Comparison of ENCODE assay signal across 25 cellular contexts in genomic region chr6:129069006-129069405, GRCh38.
"Had no signal": no experiment of that assay in that cellular context is flagged by ENCODE, and none has a peak within 500 bp of the region (broad histone marks: within the 10 kb centered on the region; RNA-seq: fewer than 3 reads in every experiment).

No MANE protein-coding gene starts in this region.

- H3K27ac ChIP-seq: brain microvascular endothelial cell, gastroesophageal sphincter, psoas muscle, spleen, thyroid gland had no signal

- H3K9me3 Mint-ChIP-seq: activated naive CD8-positive, alpha-beta T cell treated with anti-CD3 and anti-CD28 coated beads, Interleukin-2, amount 10 ng/mL, durations not matched to agents 7 days and 5 days; activated T-helper 2 cell treated with anti-CD3 and anti-CD28 coated beads, Interferon-gamma antibody, Interleukin-2, Interleukin-4, amounts not matched to agents 10 μg/mL and 5 μg/mL and 100 μg/mL, durations not matched to agents 14 hours and 24 hours and 36 hours had no signal

- H3K27me3 Mint-ChIP-seq: central memory CD8-positive, alpha-beta T cell; memory B cell; stimulated activated naive B cell treated with anti-CD40 and anti-IgM and Interleukin-4, amounts not matched to agents 10 μg/mL and 1 μg/mL and 100 μg/mL, for 72 hours had no signal

- H3K27ac Mint-ChIP-seq: activated CD8-positive, alpha-beta T cell treated with anti-CD3 and anti-CD28 coated beads for 36 hours; activated naive CD8-positive, alpha-beta T cell treated with anti-CD3 and anti-CD28 coated beads, Interleukin-2, amount 10 ng/mL, durations not matched to agents 7 days and 5 days; activated T-cell treated with anti-CD3 and anti-CD28 coated beads, Interleukin-2, amount 50 U/mL, for 24 hours; activated T-helper 2 cell treated with anti-CD3 and anti-CD28 coated beads, Interferon-gamma antibody, Interleukin-2, Interleukin-4, amounts not matched to agents 10 μg/mL and 5 μg/mL and 100 μg/mL, durations not matched to agents 14 hours and 24 hours and 36 hours; memory B cell; naive thymus-derived CD4-positive, alpha-beta T cell; stimulated activated naive B cell treated with anti-CD40 and anti-IgM and Interleukin-4, amounts not matched to agents 10 μg/mL and 1 μg/mL and 100 μg/mL, for 72 hours had no signal

- H3K4me1 ChIP-seq: gastroesophageal sphincter, psoas muscle, spleen, thyroid gland had no signal

- H3K36me3 Mint-ChIP-seq: activated naive CD8-positive, alpha-beta T cell treated with anti-CD3 and anti-CD28 coated beads, Interleukin-2, amount 10 ng/mL, durations not matched to agents 7 days and 5 days; memory B cell; naive thymus-derived CD4-positive, alpha-beta T cell; stimulated activated naive B cell treated with anti-CD40 and anti-IgM and Interleukin-4, amounts not matched to agents 10 μg/mL and 1 μg/mL and 100 μg/mL, for 72 hours had no signal

- DNase-seq: activated CD4-positive, alpha-beta T cell treated with anti-CD3 and anti-CD28 coated beads for 48 hours; activated CD4-positive, CD25-positive, alpha-beta regulatory T cell; activated CD8-positive, alpha-beta T cell treated with anti-CD3 and anti-CD28 coated beads for 36 hours; activated naive CD4-positive, alpha-beta T cell treated with Interleukin-2 at 50 U/mL for 16 hours; activated naive CD8-positive, alpha-beta T cell treated with anti-CD3 and anti-CD28 coated beads, Interleukin-2, amount 10 ng/mL, durations not matched to agents 7 days and 5 days; activated T-cell treated with anti-CD3 and anti-CD28 coated beads, Interleukin-2, amount 50 U/mL, for 24 hours; brain microvascular endothelial cell; cortex of kidney; effector CD8-positive, alpha-beta T cell; heart right ventricle; kidney glomerular epithelial cell; mucosa of descending colon; naive thymus-derived CD4-positive, alpha-beta T cell; psoas muscle; right cardiac atrium; spleen; stimulated activated naive B cell treated with anti-CD40 and anti-IgM and Interleukin-4, amounts not matched to agents 10 μg/mL and 1 μg/mL and 100 μg/mL, for 72 hours; T-helper 1 cell; T-helper 9 cell; thyroid gland had no signal

- H3K4me1 Mint-ChIP-seq: activated naive CD8-positive, alpha-beta T cell treated with anti-CD3 and anti-CD28 coated beads, Interleukin-2, amount 10 ng/mL, durations not matched to agents 7 days and 5 days; central memory CD8-positive, alpha-beta T cell; memory B cell; naive thymus-derived CD4-positive, alpha-beta T cell; stimulated activated naive B cell treated with anti-CD40 and anti-IgM and Interleukin-4, amounts not matched to agents 10 μg/mL and 1 μg/mL and 100 μg/mL, for 72 hours had no signal

- H3K27me3 ChIP-seq: brain microvascular endothelial cell, gastroesophageal sphincter, heart right ventricle, spleen, thyroid gland had no signal

- H3K4me3 ChIP-seq: gastroesophageal sphincter, heart right ventricle, mucosa of descending colon, psoas muscle, spleen, thyroid gland had no signal

- H3K4me3 Mint-ChIP-seq: activated CD8-positive, alpha-beta T cell treated with anti-CD3 and anti-CD28 coated beads for 36 hours; activated naive CD8-positive, alpha-beta T cell treated with anti-CD3 and anti-CD28 coated beads, Interleukin-2, amount 10 ng/mL, durations not matched to agents 7 days and 5 days; activated T-cell treated with anti-CD3 and anti-CD28 coated beads, Interleukin-2, amount 50 U/mL, for 24 hours; central memory CD8-positive, alpha-beta T cell; memory B cell; naive thymus-derived CD4-positive, alpha-beta T cell; stimulated activated naive B cell treated with anti-CD40 and anti-IgM and Interleukin-4, amounts not matched to agents 10 μg/mL and 1 μg/mL and 100 μg/mL, for 72 hours had no signal

- H3K36me3 ChIP-seq: brain microvascular endothelial cell, gastroesophageal sphincter, spleen, thyroid gland had no signal

- ATAC-seq: activated CD8-positive, alpha-beta T cell treated with anti-CD3 and anti-CD28 coated beads for 36 hours; esophagus mucosa; gastroesophageal sphincter; heart right ventricle; mucosa of descending colon; naive thymus-derived CD4-positive, alpha-beta T cell; psoas muscle; right cardiac atrium; stimulated activated naive B cell treated with anti-CD40 and anti-IgM and Interleukin-4, amounts not matched to agents 10 μg/mL and 1 μg/mL and 100 μg/mL, for 72 hours had no signal

- H3K9me3 ChIP-seq: gastroesophageal sphincter, mucosa of descending colon, psoas muscle, thyroid gland had no signal
